9 cellular contexts compared by ENCODE assay signal in genomic region chrX:19772759-19773623, GRCh38.
A peak's percentile ranks its signal among the peaks of the same experiment; 100 is the strongest.
DNase-seq lines count a peak whose midpoint lies in the region; ATAC-seq and TF ChIP-seq lines count a peak whose summit lies in the region.
"Had no signal": no experiment of that assay in that cellular context is flagged by ENCODE, and none has a peak within 500 bp of the region (broad histone marks: within the 10 kb centered on the region; RNA-seq: fewer than 3 reads in every experiment).

No MANE protein-coding gene starts in this region.

- H3K18ac ChIP-seq in IMR-90 (ENCODE audit: low read depth, low read length), result no peak overlapping the region

- no peak overlapping the region for H3K4me3 Mint-ChIP-seq in dendritic cell treated with granulocyte-macrophage colony-stimulating factor and Interleukin-4, amounts not matched to agents 40 ng/mL and 50 ng/mL, for 4 days

- peak overlapping the region; percentile 10; the same call in 1 of the 2 replicates for H3K4me2 ChIP-seq in IMR-90 (ENCODE audit: low read depth, low read length)

- H3K4me1 Mint-ChIP-seq in dendritic cell treated with granulocyte-macrophage colony-stimulating factor and Interleukin-4, amounts not matched to agents 40 ng/mL and 50 ng/mL, for 4 days (ENCODE audit: low read depth), result peaks cover 47% of the 10 kb centered on the region

- H4K5ac ChIP-seq in IMR-90 (ENCODE audit: low read depth, low read length), result no peak overlapping the region

- no peaks in the 10 kb centered on the region for H4K20me1 ChIP-seq in IMR-90 (ENCODE audit: insufficient read depth, low read length)

- no peak overlapping the region for H2BK15ac ChIP-seq in IMR-90 (ENCODE audit: low read depth, low read length)

- BruUV-seq in IMR-90 (replicated peaks; lab: Mats Ljungman, UMichigan), result no TSS peak

- peak overlapping the region; percentile 59; the same call in 1 of the 2 replicates for H2BK20ac ChIP-seq in IMR-90 (ENCODE audit: low read depth, low read length)

- H2BK120ac ChIP-seq in IMR-90 (ENCODE audit: low read depth, low read length), result peak overlapping the region; percentile 55; the same call in 1 of the 2 replicates

- DNase-seq in right atrium auricular region (ENCODE audit: low spot score) (no peak), right cardiac atrium (no peak), IMR-90 (no peak), vagina (ENCODE audit: extremely low spot score in 2 of 2) (no peak), dorsolateral prefrontal cortex (no peak), AG08396 (ENCODE audit: low spot score) (no peak)
- no peak for DNase-seq in activated effector memory CD4-positive, alpha-beta T cell treated with Interleukin-2 at 50 U/mL for 16 hours

- no peaks in the 10 kb centered on the region for H3K4me1 ChIP-seq in right atrium auricular region
- peaks cover 5% of the 10 kb centered on the region for H3K4me1 ChIP-seq in right cardiac atrium (ENCODE audit: control insufficient read depth, insufficient read depth, low read length)
- peaks cover 5% of the 10 kb centered on the region for H3K4me1 ChIP-seq in IMR-90 (ENCODE audit: control insufficient read depth, insufficient read depth, low read length)
- peaks cover 7% of the 10 kb centered on the region for H3K4me1 ChIP-seq in vagina

- H3K23ac ChIP-seq in IMR-90 (ENCODE audit: low read depth, low read length), result no peak overlapping the region

- no peaks in the 10 kb centered on the region for H3K27me3 ChIP-seq in right atrium auricular region
- H3K27me3 ChIP-seq in right cardiac atrium (ENCODE audit: control insufficient read depth, insufficient read depth), result no peaks in the 10 kb centered on the region
- no peaks in the 10 kb centered on the region for H3K27me3 ChIP-seq in IMR-90 (ENCODE audit: control insufficient read depth, insufficient read depth, low read length)
- H3K27me3 ChIP-seq in vagina, result no peaks in the 10 kb centered on the region
- peaks cover 0 to 56% (median 4%) of the 10 kb centered on the region in 45 donors for H3K27me3 ChIP-seq in dorsolateral prefrontal cortex

- peaks cover 0 to 5% of the 10 kb centered on the region in 2 donors for H3K9me3 ChIP-seq in right atrium auricular region
- H3K9me3 ChIP-seq in right cardiac atrium (ENCODE audit: control insufficient read depth, low read length), result no peaks in the 10 kb centered on the region
- H3K9me3 ChIP-seq in IMR-90 (ENCODE audit: control insufficient read depth, insufficient read depth, low read length), result no peaks in the 10 kb centered on the region
- H3K9me3 ChIP-seq in vagina, result no peaks in the 10 kb centered on the region

- peak overlapping the region in 1 of 2 experiments; percentile 15; a peak in 2 of 4 replicates for H4K8ac ChIP-seq in IMR-90 (ENCODE audit: low read depth in 2 of 2, low read length in 2 of 2)

- CTCF ChIA-PET in IMR-90 (lab: Yijun Ruan, JAX), result interaction anchor here (0.6 kb wide), 1 partner anchor 200 kb away, joined by 3 read pairs; no protein-coding TSS in a partner anchor

- TF ChIP-seq POLR2A in IMR-90 (IDR thresholded peaks at IDR 0.05; ENCODE audit: low read depth, low read length) (no peak), vagina (IDR thresholded peaks at IDR 0.05) (no peak)

- H2AK5ac ChIP-seq in IMR-90 (ENCODE audit: low read depth, low read length), result no peak overlapping the region

- POLR2A ChIA-PET in IMR-90 (lab: Charles Lee; ENCODE audit: unreplicated experiment), result no interaction called here

- H3K9me1 ChIP-seq in IMR-90 (ENCODE audit: insufficient read depth, low read length), result no peaks in the 10 kb centered on the region

- H3K27ac ChIP-seq in right atrium auricular region (peak overlapping the region; percentile 14 to 51), right cardiac atrium (ENCODE audit: low read length) (no peak overlapping the region), IMR-90 (ENCODE audit: insufficient read depth, low read length) (no peak overlapping the region), vagina (peak overlapping the region; percentile 71), dorsolateral prefrontal cortex (no peak overlapping the region)
- H3K27ac ChIP-seq: epithelial cell of prostate had no signal

- H2AK9ac ChIP-seq in IMR-90 (replicated peaks; ENCODE audit: low read depth, low read length, poor library complexity), result no peak overlapping the region

- intact Hi-C loops in right cardiac atrium (cut with DNase I) (no loop called here), IMR-90 (cut with micrococcal nuclease) (no loop called here), vagina (cut with DNase I) (no loop called here), dorsolateral prefrontal cortex (cut with DNase I) (no loop called here)
- intact Hi-C loops in dendritic cell treated with granulocyte-macrophage colony-stimulating factor and Interleukin-4, amounts not matched to agents 40 ng/mL and 50 ng/mL, for 4 days (cut with micrococcal nuclease), result no loop called here

- in situ Hi-C loops in IMR-90 (cut with MboI; ENCODE audit: low sequenced_read_pairs), result no loop called here

- 66% methylated on average over 9 of the region's 9 CpGs for WGBS in right cardiac atrium
- 43% methylated on average over 1 of the region's 9 CpGs; no CpG with 5 or more reads in 1 of the 2 experiments for WGBS in IMR-90 (ENCODE audit: extremely low coverage in 2 of 2, insufficient read length in 1 of 2), 2 experiments

- H2BK5ac ChIP-seq in IMR-90 (ENCODE audit: low read depth, low read length, poor library complexity, severe bottlenecking), result no peak overlapping the region

- H3K79me1 ChIP-seq in IMR-90 (ENCODE audit: low read depth in 1 of 2, low read length in 2 of 2), result peaks cover 0 to 8% of the 10 kb centered on the region in 2 experiments; a peak in 2 of 4 replicates

- H4K91ac ChIP-seq in IMR-90 (ENCODE audit: insufficient read depth, low read depth, low read length), result 0 out of 2 replicates have a peak overlapping the region, but pooled peaks have one; percentile 24

- H3K36me3 Mint-ChIP-seq in dendritic cell treated with granulocyte-macrophage colony-stimulating factor and Interleukin-4, amounts not matched to agents 40 ng/mL and 50 ng/mL, for 4 days (ENCODE audit: low read depth), result no peaks in the 10 kb centered on the region

- dilution Hi-C loops in IMR-90 (cut with HindIII; ENCODE audit: low sequenced_read_pairs, unreplicated experiment), result no loop called here

- TF ChIP-seq CTCF in right atrium auricular region (IDR thresholded peaks at IDR 0.05), result no peak
- TF ChIP-seq CTCF in IMR-90 (conservative IDR thresholded peaks at IDR 0.05; ENCODE audit: low read depth, low read length), result no peak
- TF ChIP-seq CTCF in vagina (IDR thresholded peaks at IDR 0.05), result no peak
- no peak for TF ChIP-seq CTCF in dorsolateral prefrontal cortex (IDR thresholded peaks at IDR 0.05 in 54 of 56, conservative IDR thresholded peaks at IDR 0.05 in 2 of 56; ENCODE audit: low read depth in 1 of 56, partially characterized antibody in 56 of 56)

- no peak overlapping the region for H3K56ac ChIP-seq in IMR-90 (ENCODE audit: extremely low read depth, insufficient read depth, low read length)

- H3K9ac ChIP-seq in IMR-90 (ENCODE audit: low read depth, low read length), result no peak overlapping the region

- H3K4me3 ChIP-seq in right atrium auricular region (no peak overlapping the region), right cardiac atrium (ENCODE audit: low read length) (no peak overlapping the region), IMR-90 (ENCODE audit: insufficient read depth, low read depth, low read length) (no peak overlapping the region), vagina (no peak overlapping the region), dorsolateral prefrontal cortex (no peak overlapping the region)

- H3K4ac ChIP-seq in IMR-90 (ENCODE audit: low read depth, low read length), result no peak overlapping the region

- TF ChIP-seq RAD21 in IMR-90 (IDR thresholded peaks at IDR 0.05; ENCODE audit: low read length), result no peak

- no peaks in the 10 kb centered on the region for H3K36me3 ChIP-seq in right atrium auricular region
- H3K36me3 ChIP-seq in IMR-90 (ENCODE audit: control insufficient read depth, insufficient read depth, low read length), result no peaks in the 10 kb centered on the region
- H3K36me3 ChIP-seq in vagina, result no peaks in the 10 kb centered on the region

- H3K9me3 Mint-ChIP-seq in dendritic cell treated with granulocyte-macrophage colony-stimulating factor and Interleukin-4, amounts not matched to agents 40 ng/mL and 50 ng/mL, for 4 days, result no peaks in the 10 kb centered on the region

- H3K14ac ChIP-seq in IMR-90 (replicated peaks; ENCODE audit: low read depth, low read length), result no peak overlapping the region

- no peaks in the 10 kb centered on the region for H3K27me3 Mint-ChIP-seq in dendritic cell treated with granulocyte-macrophage colony-stimulating factor and Interleukin-4, amounts not matched to agents 40 ng/mL and 50 ng/mL, for 4 days

- no peak for ATAC-seq in right cardiac atrium
- no peak for ATAC-seq in IMR-90 (ENCODE audit: low read depth)

- peak overlapping the region; percentile 7 for H2AFZ ChIP-seq in IMR-90 (replicated peaks; ENCODE audit: low read length, poor library complexity)

- peak overlapping the region; percentile 49 for H3K27ac Mint-ChIP-seq in dendritic cell treated with granulocyte-macrophage colony-stimulating factor and Interleukin-4, amounts not matched to agents 40 ng/mL and 50 ng/mL, for 4 days

TF ChIP-seq in IMR-90, 13 proteins besides CTCF, POLR2A, EP300 and RAD21:
- no peak for TF ChIP-seq MAFK (IDR thresholded peaks at IDR 0.05; ENCODE audit: low read depth, low read length)
- TF ChIP-seq CHD1 (IDR thresholded peaks at IDR 0.05; ENCODE audit: low read depth, low read length), result no peak
- no peak for TF ChIP-seq BHLHE40 (IDR thresholded peaks at IDR 0.05; ENCODE audit: low read depth, low read length)
- TF ChIP-seq CEBPB (IDR thresholded peaks at IDR 0.05; ENCODE audit: low read depth, low read length), result no peak
- no peak for TF ChIP-seq MAZ (IDR thresholded peaks at IDR 0.05; ENCODE audit: borderline replicate concordance, low read depth, low read length)
- no peak for TF ChIP-seq USF2 (IDR thresholded peaks at IDR 0.05; ENCODE audit: low read depth, low read length)
- no peak for TF ChIP-seq MXI1 (IDR thresholded peaks at IDR 0.05; ENCODE audit: borderline replicate concordance, low read depth, low read length)
- TF ChIP-seq SMC3 (IDR thresholded peaks at IDR 0.05; ENCODE audit: low read depth, low read length), result no peak
- TF ChIP-seq RCOR1 (IDR thresholded peaks at IDR 0.05; ENCODE audit: insufficient replicate concordance, low read length), result no peak

Comparison
In these comparisons a context has a peak if more than half of its experiments do, and no peak if none do; other contexts are left out.
1. H3K27ac ChIP-seq: peak in right atrium auricular region (2 of 2) and vagina (single experiment); none in right cardiac atrium (single experiment), IMR-90 (single experiment) and dorsolateral prefrontal cortex (0 of 59).